ENCODE assay signal across 1 cellular context in genomic region chr12:68565391-68565903, GRCh38.
A peak's percentile ranks its signal among the peaks of the same experiment; 100 is the strongest.
TF ChIP-seq lines count a peak whose summit lies in the region.

No MANE protein-coding gene starts in this region.

TF ChIP-seq in K562, 482 proteins besides CTCF, POLR2A, EP300 and RAD21 (continued from another document):
- TF ChIP-seq FOXO4 (CRISPR knock-in tag; IDR thresholded peaks at IDR 0.05) (no peak), CBX5 (IDR thresholded peaks at IDR 0.05; ENCODE audit: borderline replicate concordance, low read depth) (no peak), JUN (IDR thresholded peaks at IDR 0.05; ENCODE audit: borderline replicate concordance, low read depth, low read length) (peak; percentile 82), JUN (CRISPR knock-in tag; IDR thresholded peaks at IDR 0.05; ENCODE audit: borderline replicate concordance) (no peak), NR1H2 (CRISPR knock-in tag; IDR thresholded peaks at IDR 0.05) (no peak), RBM39 (optimal IDR thresholded peaks at IDR 0.05; ENCODE audit: low read depth, low read length) (no peak), NELFE (IDR thresholded peaks at IDR 0.05; ENCODE audit: insufficient read depth, insufficient read length) (no peak), HLTF (IDR thresholded peaks at IDR 0.05) (no peak), TAL1 (IDR thresholded peaks at IDR 0.05) (no peak), EZH2 (IDR thresholded peaks at IDR 0.05; ENCODE audit: borderline replicate concordance, low read depth, low read length) (no peak), CEBPG (CRISPR knock-in tag; IDR thresholded peaks at IDR 0.05) (no peak), CEBPG (tag; conservative IDR thresholded peaks at IDR 0.05 in 1 of 2, IDR thresholded peaks at IDR 0.05 in 1 of 2) (peak; percentile 36 to 89; a peak in 3 of 4 replicates), RCOR1 (IDR thresholded peaks at IDR 0.05; ENCODE audit: borderline replicate concordance in 1 of 2, low read depth in 2 of 2, low read length in 2 of 2) (no peak), MAZ (CRISPR knock-in tag; conservative IDR thresholded peaks at IDR 0.05 in 1 of 2, IDR thresholded peaks at IDR 0.05 in 1 of 2) (no peak), SNIP1 (IDR thresholded peaks at IDR 0.05; ENCODE audit: low read depth) (no peak), ZBTB34 (CRISPR knock-in tag; IDR thresholded peaks at IDR 0.05) (no peak)
- TF ChIP-seq, protein P1, sequence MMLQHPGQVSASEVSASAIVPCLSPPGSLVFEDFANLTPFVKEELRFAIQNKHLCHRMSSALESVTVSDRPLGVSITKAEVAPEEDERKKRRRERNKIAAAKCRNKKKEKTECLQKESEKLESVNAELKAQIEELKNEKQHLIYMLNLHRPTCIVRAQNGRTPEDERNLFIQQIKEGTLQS (IDR thresholded peaks at IDR 0.05) = peak; percentile 87
- TF ChIP-seq, protein P1 (CRISPR knock-in tag; conservative IDR thresholded peaks at IDR 0.05) = no peak
